Comparison of ENCODE assay signal across 15 cellular contexts in genomic region chr19:6495947-6496346, GRCh38. TPM values are rescaled to one million over a fixed set of nuclear protein-coding genes. Genes with fewer than 3 reads are reported as not detected.
DNase-seq lines count a peak whose midpoint lies in the region; ATAC-seq and TF ChIP-seq lines count a peak whose summit lies in the region.
"Had no signal": no experiment of that assay in that cellular context is flagged by ENCODE, and none has a peak within 500 bp of the region (broad histone marks: within the 10 kb centered on the region; RNA-seq: fewer than 3 reads in every experiment).

No MANE protein-coding gene starts in this region.

- H3K4me1 Mint-ChIP-seq in chondrocyte (ENCODE audit: low read depth), result no peaks in the 10 kb centered on the region
- H3K4me1 Mint-ChIP-seq: H9 had no signal

- peak; percentile 0 for DNase-seq in GM03348 (ENCODE audit: low spot score)
- DNase-seq in GM13977 (ENCODE audit: low spot score), result peak; percentile 6
- peak; percentile 84 for DNase-seq in chondrocyte (ENCODE audit: low spot score)
- DNase-seq: C1 segment of cervical spinal cord; Calu3; CD4-positive, alpha-beta memory T cell; COR-L47; DND-41; H9 had no signal

- H3K4me3 Mint-ChIP-seq in chondrocyte (ENCODE audit: unreplicated experiment), result no peak overlapping the region
- H3K4me3 Mint-ChIP-seq: CD4-positive, alpha-beta memory T cell; GM23338; H9 had no signal

- H3K36me3 Mint-ChIP-seq in chondrocyte (ENCODE audit: low read depth), result no peaks in the 10 kb centered on the region

- H3K9me3 Mint-ChIP-seq in chondrocyte (ENCODE audit: low read depth), result peaks cover 9% of the 10 kb centered on the region
- H3K9me3 Mint-ChIP-seq: GM23338 had no signal

- ATAC-seq in GM21723 (IDR thresholded peaks at IDR 0.05; ENCODE audit: unreplicated experiment) (no peak), GM19467 (IDR thresholded peaks at IDR 0.05; ENCODE audit: unreplicated experiment) (no peak), HG03095 (IDR thresholded peaks at IDR 0.05; ENCODE audit: unreplicated experiment) (no peak)
- ATAC-seq: GM23338, HCT116 had no signal

- no peak for TF ChIP-seq CTCF in GM13977 (IDR thresholded peaks at IDR 0.05; ENCODE audit: extremely low read depth, insufficient read depth, missing control alignments)
- TF ChIP-seq CTCF in chondrocyte (IDR thresholded peaks at IDR 0.05), result no peak

- H3K27me3 Mint-ChIP-seq in chondrocyte (ENCODE audit: low read depth), result peaks cover 20% of the 10 kb centered on the region

- H3K27ac Mint-ChIP-seq in chondrocyte (ENCODE audit: unreplicated experiment), result no peak overlapping the region
- H3K27ac Mint-ChIP-seq: CD4-positive, alpha-beta memory T cell; GM23338; H9 had no signal

- in situ Hi-C loops in GM13977 (cut with MboI; ENCODE audit: low pct_unique_long_range_greater_than_20kb, low sequenced_read_pairs, unreplicated experiment), result no loop called here

RNA-seq across cellular contexts. Expression of gene TUBB4A, which starts 6.2 kb away (rescaled TPM):
- 0.26 to 0.99 TPM (median 0.70 TPM) in 3 replicates for total RNA-seq in chondrocyte

RNA-seq across cellular contexts. Expression of gene DENND1C, which starts 14.4 kb away (rescaled TPM):
- not detected in 3 replicates for total RNA-seq in chondrocyte
- total RNA-seq: Calu3 had no signal

RNA-seq across cellular contexts. Expression of gene CRB3, which starts 31.9 kb away (rescaled TPM):
- 0.32 TPM in 1 of 3 replicates, not detected in the others for total RNA-seq in chondrocyte
- total RNA-seq: H4 had no signal

RNA-seq across cellular contexts. Expression of gene TNFSF9, which starts 34.9 kb away (rescaled TPM):
- total RNA-seq in chondrocyte, result 5.9 to 6.9 TPM (median 6.7 TPM) in 3 replicates

RNA-seq across cellular contexts. Expression of gene SLC25A23, which starts 36.4 kb away (rescaled TPM):
- 47.8 to 51.7 TPM (median 49.4 TPM) in 3 replicates for total RNA-seq in chondrocyte

Comparison
In these comparisons a context has a peak if more than half of its experiments do, and no peak if none do; other contexts are left out.
1. DNase-seq: peak in every context shown above with its lines; median percentile 84 in chondrocyte; 6 in GM13977; 0 in GM03348.